ENCODE assay signal across 8 cellular contexts in the genomic region with DNA sequence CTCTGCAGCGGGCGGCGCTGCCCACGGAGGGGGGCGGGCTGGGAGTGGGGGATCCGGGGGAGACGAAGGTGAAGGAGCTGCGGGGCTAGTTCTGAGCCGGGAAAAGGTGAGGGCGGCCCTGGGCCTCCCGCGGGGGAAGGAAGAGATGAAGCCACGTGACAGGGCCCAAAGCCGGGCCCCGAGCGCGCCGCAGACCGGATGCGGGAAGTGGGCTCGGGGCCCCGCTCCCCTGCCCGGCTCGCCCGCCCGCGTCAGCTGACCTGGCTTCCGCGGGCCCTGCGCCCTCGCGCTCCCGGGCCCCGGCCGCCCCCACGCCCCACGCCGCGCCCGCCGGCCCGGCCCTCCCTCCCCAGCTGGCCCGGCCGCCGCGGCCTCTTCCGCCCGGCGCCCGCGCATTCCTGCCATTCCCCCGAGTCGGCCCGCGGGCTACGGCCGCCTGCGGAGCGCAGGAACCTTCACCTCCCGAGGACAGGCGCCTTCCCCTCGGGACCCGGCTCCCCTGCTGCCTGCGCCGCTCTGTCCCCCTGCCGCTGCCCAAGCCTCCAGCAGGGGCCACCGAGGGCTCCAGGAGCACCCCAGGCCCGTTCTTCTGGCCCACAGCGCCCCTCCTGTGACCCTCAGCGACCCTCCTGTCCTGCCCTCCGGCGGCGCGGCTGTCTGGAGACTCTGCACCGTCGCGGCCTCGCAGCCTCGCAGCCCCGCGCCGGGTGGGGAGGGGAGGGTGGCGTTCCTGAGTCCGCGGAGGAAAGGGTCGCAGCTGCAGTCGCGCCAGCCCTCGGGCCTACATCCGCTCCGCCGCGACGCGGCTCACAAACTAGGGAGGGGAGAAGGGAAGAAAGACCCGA. TPM values are rescaled to one million over a fixed set of nuclear protein-coding genes. Genes with fewer than 3 reads are reported as not detected.
A peak's percentile ranks its signal among the peaks of the same experiment; 100 is the strongest.
DNase-seq lines count a peak whose midpoint lies in the region; ATAC-seq, FAIRE-seq and TF ChIP-seq lines count a peak whose summit lies in the region.

No MANE protein-coding gene starts in this region.

- H3K4me3 ChIP-seq in HFF-Myc (replicated peaks; ENCODE audit: low read depth, low read length) (peak overlapping the region; percentile 40), dorsolateral prefrontal cortex (peak overlapping the region; percentile 45 to 81 (median 70)), right lobe of liver (peak overlapping the region; percentile 64 to 74 (median 72))

- H3K27me3 ChIP-seq in dorsolateral prefrontal cortex, result no peaks in the 10 kb centered on the region
- H3K27me3 ChIP-seq in right lobe of liver, result no peaks in the 10 kb centered on the region

- intact Hi-C loops in dorsolateral prefrontal cortex (cut with DNase I) (loop anchor here (2.0 to 10.0 kb wide), 3 partner anchors 68 to 108 kb away; no protein-coding TSS in a partner anchor), right lobe of liver (cut with DNase I) (loop anchor here (10.0 kb wide), 1 partner anchor 58 kb away; no protein-coding TSS in a partner anchor)

- FAIRE-seq in GM12892 (lab: Jason Lieb, UNC), result no peak

- H3K9me3 ChIP-seq in right lobe of liver, result no peaks in the 10 kb centered on the region

- whole genome bisulfite sequencing in right lobe of liver (ENCODE audit: insufficient coverage, low coverage, low lambda C conversion rate, missing lambda C conversion rate), result 0% methylated on average over 15 of the region's 96 CpGs

- TF ChIP-seq CTCF in HFF-Myc (IDR thresholded peaks at IDR 0.05; ENCODE audit: low read depth, low read length, missing control alignments) (no peak), dorsolateral prefrontal cortex (IDR thresholded peaks at IDR 0.05 in 54 of 56, conservative IDR thresholded peaks at IDR 0.05 in 2 of 56; ENCODE audit: low read depth in 1 of 56, partially characterized antibody in 56 of 56) (peak in 32 of 56 donors; percentile 1 to 48 (median 23)), right lobe of liver (IDR thresholded peaks at IDR 0.05) (peak in 3 of 4 donors; percentile 18 to 33 (median 32))

- peak; percentile 44 to 71 (median 67) for ATAC-seq in right lobe of liver

- TF ChIP-seq POLR2A in GM12892 (IDR thresholded peaks at IDR 0.05; ENCODE audit: low read depth, low read length) (peak; percentile 68; the same call in 1 of the 2 replicates), right lobe of liver (IDR thresholded peaks at IDR 0.05) (peak; percentile 62)

- H3K27ac ChIP-seq in dorsolateral prefrontal cortex (peak overlapping the region; percentile 83 to 100 (median 97)), right lobe of liver (peak overlapping the region; percentile 90 to 97 (median 96))

- peaks cover 4 to 43% (median 23%) of the 10 kb centered on the region in 4 donors for H3K4me1 ChIP-seq in right lobe of liver

- DNase-seq in GM12892 (ENCODE audit: insufficient read length) (peak; percentile 87), HFF-Myc (ENCODE audit: extremely low read depth, low read depth) (no peak), NCI-H1092 treated with DMSO at 0.1 percent for 48 hours (lab: John Stamatoyannopoulos, UW) (peak; percentile 41), dorsolateral prefrontal cortex (peak; percentile 45 to 81 (median 60)), right lobe of liver (peak; percentile 87 to 88 (median 87)), H4 (ENCODE audit: low spot score) (no peak)
- peak; percentile 67 for DNase-seq in activated CD4-positive, alpha-beta T cell treated with anti-CD3 and anti-CD28 coated beads, Interleukin-2, amount 50 U/mL, for 1 hour
- peak; percentile 51 to 54 (median 51) for DNase-seq in stimulated activated CD4-positive, alpha-beta T cell treated with anti-CD3 and anti-CD28 coated beads, TNF-alpha, amount 100 ng/mL, for 1 hour (ENCODE audit: low read depth in 3 of 3, low spot score in 1 of 3)

- H3K36me3 ChIP-seq in right lobe of liver, result no peaks in the 10 kb centered on the region

RNA-seq across cellular contexts. Expression of a gene that starts 20.4 kb away (rescaled TPM):
- polyA plus RNA-seq in GM12892 (2012; ENCODE audit: missing spikeins), result 23.4 TPM
- total RNA-seq in dorsolateral prefrontal cortex (10 to 100 TPM in 88 of 120 experiments, 1 to 10 TPM in 32; 1.6 to 80.0 (median 16.4) TPM), right lobe of liver (10 to 100 TPM in 3 of 6 experiments, 1 to 10 TPM in 3; 6.4 to 17.7 (median 12.5) TPM)
- total RNA-seq in H4 (2014; rRNA removed; shearing (Covaris generic)), result not detected in 2 replicates

Comparison
In these comparisons a context has a peak if more than half of its experiments do, and no peak if none do; other contexts are left out.
1. DNase-seq: peak in GM12892 (single experiment), NCI-H1092 treated with DMSO at 0.1 percent for 48 hours (single experiment), activated CD4-positive, alpha-beta T cell treated with anti-CD3 and anti-CD28 coated beads, Interleukin-2, amount 50 U/mL, for 1 hour (single experiment), dorsolateral prefrontal cortex (10 of 10), right lobe of liver (3 of 3) and stimulated activated CD4-positive, alpha-beta T cell treated with anti-CD3 and anti-CD28 coated beads, TNF-alpha, amount 100 ng/mL, for 1 hour (3 of 3); none in HFF-Myc (single experiment) and H4 (single experiment).
2. Peak in every context shown above with its lines, with median percentiles within 50 percentile points of each other: H3K4me3 ChIP-seq.